Comparison of ENCODE assay signal across 12 cellular contexts in the genomic region with DNA sequence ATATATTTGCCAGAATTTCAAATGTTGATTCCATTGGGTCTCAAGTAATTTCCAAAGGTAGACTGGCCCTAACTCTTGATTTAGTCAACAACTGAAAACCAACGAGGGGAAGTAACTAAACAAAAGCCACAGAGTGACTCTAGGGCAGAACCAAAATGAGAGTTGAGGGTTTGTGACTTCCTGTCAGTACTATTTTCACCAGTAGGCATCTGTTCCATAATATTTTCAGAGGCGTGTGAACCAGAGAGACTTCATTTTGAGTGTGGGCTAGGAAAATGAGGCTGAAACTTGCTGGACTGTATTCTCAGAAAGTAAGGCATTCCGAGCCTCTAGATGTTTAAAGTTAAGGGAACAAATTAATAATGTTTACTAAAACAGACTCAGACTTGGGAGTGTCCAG.
DNase-seq lines count a peak whose midpoint lies in the region; ATAC-seq, FAIRE-seq and TF ChIP-seq lines count a peak whose summit lies in the region.
"Had no signal": no experiment of that assay in that cellular context is flagged by ENCODE, and none has a peak within 500 bp of the region (broad histone marks: within the 10 kb centered on the region; RNA-seq: fewer than 3 reads in every experiment).

No MANE protein-coding gene starts in this region.

- H4K5ac ChIP-seq in H9 (ENCODE audit: insufficient read length, low read depth, low read length) (no peak overlapping the region), mesendoderm (ENCODE audit: low read length) (no peak overlapping the region)

- no peak overlapping the region for H3K27ac Mint-ChIP-seq in H9
- H3K27ac Mint-ChIP-seq: activated naive CD4-positive, alpha-beta T cell treated with anti-CD3 and anti-CD28 coated beads, Interleukin-2, amount 50 U/mL, for 72 hours had no signal

- H3K27me3 Mint-ChIP-seq in H9 (ENCODE audit: low read depth) = no peaks in the 10 kb centered on the region

- H4K8ac ChIP-seq in H9 (replicated peaks; ENCODE audit: insufficient read length, low read depth, low read length) (no peak overlapping the region), mesendoderm (ENCODE audit: low read depth, low read length) (no peak overlapping the region)

- no peak overlapping the region for H4K91ac ChIP-seq in H9 (ENCODE audit: insufficient read length, low read depth, low read length)

- H3K36me3 ChIP-seq in mesendoderm (ENCODE audit: control insufficient read depth, insufficient read depth, low read length) (no peaks in the 10 kb centered on the region), kidney (ENCODE audit: control insufficient read depth in 1 of 2, insufficient read depth in 2 of 2, low read length in 2 of 2) (no peaks in the 10 kb centered on the region)
- H3K36me3 ChIP-seq: ovary had no signal

- no peaks in the 10 kb centered on the region for H3K9me3 Mint-ChIP-seq in H9

- H2BK120ac ChIP-seq in H9 (ENCODE audit: low read depth, low read length, poor library complexity, severe bottlenecking) (no peak overlapping the region), mesendoderm (ENCODE audit: low read depth, low read length) (no peak overlapping the region)

- H2AFZ ChIP-seq in H9 (ENCODE audit: low read length) = no peak overlapping the region

- no peaks in the 10 kb centered on the region for H3K4me1 ChIP-seq in H9 (ENCODE audit: insufficient read depth, low read length)
- H3K4me1 ChIP-seq in mesendoderm (ENCODE audit: control insufficient read depth, low read depth, low read length) = no peaks in the 10 kb centered on the region
- H3K4me1 ChIP-seq in kidney (ENCODE audit: control insufficient read depth in 1 of 2, insufficient read depth in 1 of 2, low read depth in 1 of 2, low read length in 2 of 2) = peaks cover 0 to 3% of the 10 kb centered on the region in 2 donors

- H3K79me1 ChIP-seq in H9 (ENCODE audit: insufficient read depth, low read depth, low read length, poor library complexity, severe bottlenecking) (no peaks in the 10 kb centered on the region), mesendoderm (ENCODE audit: low read length) (no peaks in the 10 kb centered on the region)

- no peaks in the 10 kb centered on the region for H3K79me2 ChIP-seq in H9 (ENCODE audit: insufficient read depth, low read length)
- no peaks in the 10 kb centered on the region for H3K79me2 ChIP-seq in mesendoderm (ENCODE audit: control insufficient read depth, insufficient read depth, low read length)

- H3K18ac ChIP-seq in H9 (ENCODE audit: insufficient read length, low read depth, low read length) (no peak overlapping the region), mesendoderm (ENCODE audit: low read length) (no peak overlapping the region)

- no peak for FAIRE-seq in kidney (lab: Jason Lieb, UNC)
- FAIRE-seq: TTC549 had no signal

- no CpG with 5 or more reads among the region's 3 CpGs for WGBS in H9 (ENCODE audit: extremely low coverage, insufficient read length, low lambda C conversion rate)
- no CpG with 5 or more reads among the region's 3 CpGs for WGBS in mesendoderm (ENCODE audit: extremely low coverage, insufficient coverage, low lambda C conversion rate)

- H3K4me2 ChIP-seq in H9 (ENCODE audit: insufficient read depth, insufficient read length, low read length) (no peak overlapping the region), mesendoderm (ENCODE audit: low read length) (no peak overlapping the region)

- DNase-seq in globus pallidus (ENCODE audit: low spot score) = peak; percentile 1
- no peak for DNase-seq in H9
- DNase-seq in mesendoderm = no peak
- DNase-seq in iPS-NIHi11 (ENCODE audit: low spot score) = no peak
- DNase-seq in kidney = no peak
- DNase-seq: NCI-H524 treated with DMSO at 0.1 percent for 48 hours, ovary had no signal

- H3K4ac ChIP-seq in H9 (ENCODE audit: low read depth, low read length) (no peak overlapping the region), mesendoderm (ENCODE audit: low read depth, low read length) (no peak overlapping the region)

- no peak overlapping the region for H2BK20ac ChIP-seq in H9 (ENCODE audit: low read depth, low read length, poor library complexity, severe bottlenecking)

- H2BK5ac ChIP-seq in H9 (ENCODE audit: insufficient read length, low read length) = no peak overlapping the region
- no peak overlapping the region for H2BK5ac ChIP-seq in mesendoderm (ENCODE audit: low read length)

- H3K27me3 ChIP-seq in H9 (ENCODE audit: insufficient read depth, low read length) = no peaks in the 10 kb centered on the region
- H3K27me3 ChIP-seq in mesendoderm (ENCODE audit: insufficient read depth, low read length, poor library complexity) = no peaks in the 10 kb centered on the region
- H3K27me3 ChIP-seq: ovary had no signal

- no peaks in the 10 kb centered on the region for H3K23me2 ChIP-seq in H9 (ENCODE audit: insufficient read length, low read depth, low read length, poor library complexity, severe bottlenecking)

- H3K56ac ChIP-seq in H9 (ENCODE audit: insufficient read length, low read depth, low read length) (no peak overlapping the region), mesendoderm (ENCODE audit: low read length) (no peak overlapping the region)

- peaks cover 0 to 6% (median 2%) of the 10 kb centered on the region in 3 experiments; a peak in 3 of 7 replicates for H3K36me3 Mint-ChIP-seq in H9 (ENCODE audit: insufficient read depth in 1 of 3, low read depth in 3 of 3)

- no peak overlapping the region for H3K27ac ChIP-seq in H9 (ENCODE audit: insufficient read length, low read depth, low read length)
- no peak overlapping the region for H3K27ac ChIP-seq in mesendoderm (ENCODE audit: low read depth, low read length)
- no peak overlapping the region for H3K27ac ChIP-seq in kidney (ENCODE audit: low read depth in 2 of 2, low read length in 2 of 2)
- H3K27ac ChIP-seq: ovary had no signal

- H3K9ac ChIP-seq in H9 (ENCODE audit: extremely low read depth, insufficient read length, low read length) (no peak overlapping the region), mesendoderm (ENCODE audit: low read length) (no peak overlapping the region), kidney (ENCODE audit: low read length in 2 of 2) (no peak overlapping the region)

- peaks cover 9 to 10% of the 10 kb centered on the region in 2 experiments for H3K4me1 Mint-ChIP-seq in H9

- peak; percentile 99 for ATAC-seq in GM18907 (IDR thresholded peaks at IDR 0.05; ENCODE audit: unreplicated experiment)
- peak; percentile 97 for ATAC-seq in GM21723 (IDR thresholded peaks at IDR 0.05; ENCODE audit: unreplicated experiment)
- ATAC-seq in HG03354 (IDR thresholded peaks at IDR 0.05; ENCODE audit: poor library complexity, severe bottlenecking, unreplicated experiment) = peak; percentile 92
- ATAC-seq: activated naive CD4-positive, alpha-beta T cell treated with anti-CD3 and anti-CD28 coated beads, Interleukin-2, amount 50 U/mL, for 72 hours had no signal

- no peak overlapping the region for H3K23ac ChIP-seq in H9 (ENCODE audit: insufficient read length, low read depth, low read length)
- no peak overlapping the region for H3K23ac ChIP-seq in mesendoderm (ENCODE audit: low read length)

- intact Hi-C loops in kidney (cut with DNase I) = no loop called here

- H3K4me3 ChIP-seq in mesendoderm (ENCODE audit: low read length) = no peak overlapping the region
- no peak overlapping the region for H3K4me3 ChIP-seq in kidney (ENCODE audit: low read length in 2 of 2)
- H3K4me3 ChIP-seq: ovary had no signal

- TF ChIP-seq CTCF in H9 (conservative IDR thresholded peaks at IDR 0.05) = no peak
- TF ChIP-seq CTCF in kidney (IDR thresholded peaks at IDR 0.05; ENCODE audit: borderline replicate concordance, extremely low read depth, insufficient read depth) = no peak

- H3K4me3 Mint-ChIP-seq in H9 = no peak overlapping the region

- H3T11ph ChIP-seq in H9 (ENCODE audit: low read length) = no peak overlapping the region

- H4K20me1 ChIP-seq in H9 (ENCODE audit: control insufficient read depth, insufficient read depth, insufficient read length) = no peaks in the 10 kb centered on the region

- no peak overlapping the region for H2BK12ac ChIP-seq in H9 (ENCODE audit: insufficient read length, low read depth, low read length)

- H3K9me3 ChIP-seq in H9 (ENCODE audit: control insufficient read depth, low read depth, low read length) (no peaks in the 10 kb centered on the region), kidney (ENCODE audit: control insufficient read depth in 1 of 2, low read length in 2 of 2) (no peaks in the 10 kb centered on the region)
- H3K9me3 ChIP-seq: ovary had no signal

- H2AK5ac ChIP-seq in H9 (ENCODE audit: insufficient read length, low read length) = no peak overlapping the region
- no peak overlapping the region for H2AK5ac ChIP-seq in mesendoderm (ENCODE audit: low read length)

- no peak overlapping the region for H2BK15ac ChIP-seq in H9 (ENCODE audit: low read depth, low read length)
- no peak overlapping the region for H2BK15ac ChIP-seq in mesendoderm (replicated peaks; ENCODE audit: low read depth)

- no peak overlapping the region for H3K14ac ChIP-seq in H9 (ENCODE audit: insufficient read depth, low read length)
